In the genomic region with DNA sequence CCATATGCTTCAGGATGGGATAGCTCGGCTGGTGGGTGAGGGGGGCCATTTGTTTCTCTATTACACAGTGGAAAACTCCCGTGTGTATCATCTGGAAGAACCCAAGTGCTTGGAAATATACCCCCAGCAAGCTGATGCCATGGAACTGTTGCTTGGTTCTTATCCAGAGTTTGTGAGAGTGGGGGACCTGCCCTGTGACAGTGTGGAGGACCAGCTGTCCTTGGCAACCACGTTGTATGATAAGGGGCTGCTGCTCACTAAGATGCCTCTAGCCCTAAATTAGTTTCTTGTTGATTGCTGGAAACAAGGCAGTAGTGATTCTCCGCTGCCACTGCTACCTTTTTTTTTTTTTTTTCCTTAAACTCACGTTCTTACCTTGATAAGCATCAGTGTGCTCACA, we compare ENCODE assay signal across 9 cellular contexts. TPM values are rescaled to one million over a fixed set of nuclear protein-coding genes. Genes with fewer than 3 reads are reported as not detected.
DNase-seq lines count a peak whose midpoint lies in the region; ATAC-seq and TF ChIP-seq lines count a peak whose summit lies in the region.
"Had no signal": no experiment of that assay in that cellular context is flagged by ENCODE, and none has a peak within 500 bp of the region (broad histone marks: within the 10 kb centered on the region; RNA-seq: fewer than 3 reads in every experiment).

No MANE protein-coding gene starts in this region.

- TF ChIP-seq RAD21 in SK-N-SH (IDR thresholded peaks at IDR 0.05; ENCODE audit: low read length): no peak

- H3K79me2 ChIP-seq in SK-N-SH (ENCODE audit: insufficient read depth): peaks cover 45% of the 10 kb centered on the region

- peaks cover 25% of the 10 kb centered on the region for H4K20me1 ChIP-seq in SK-N-SH (ENCODE audit: insufficient read depth)

- DNase-seq in SK-N-SH: no peak
- no peak for DNase-seq in MG63
- peak; percentile 42 for DNase-seq in posterior vena cava (ENCODE audit: low spot score)
- DNase-seq in NCI-H2196 (lab: John Stamatoyannopoulos, UW; ENCODE audit: unreplicated experiment): no peak
- DNase-seq in T-helper 9 cell: no peak
- DNase-seq: GOT3 had no signal

- POLR2A ChIA-PET in SK-N-SH (lab: Yijun Ruan, JAX): no interaction called here

- H3K9ac ChIP-seq in SK-N-SH: no peak overlapping the region

- H3K9me2 ChIP-seq in SK-N-SH: no peaks in the 10 kb centered on the region

- H3K9me3 ChIP-seq in SK-N-SH (no peaks in the 10 kb centered on the region), MG63 (no peaks in the 10 kb centered on the region), ectodermal cell (ENCODE audit: control insufficient read depth, low read length) (peaks cover 2% of the 10 kb centered on the region)

- TF ChIP-seq EP300 in SK-N-SH (IDR thresholded peaks at IDR 0.05; ENCODE audit: borderline replicate concordance in 1 of 2, low read depth in 1 of 2, low read length in 1 of 2): no peak

- H3K27me3 ChIP-seq in SK-N-SH (ENCODE audit: insufficient read depth): no peaks in the 10 kb centered on the region
- H3K27me3 ChIP-seq in MG63: no peaks in the 10 kb centered on the region
- H3K27me3 ChIP-seq in ectodermal cell (ENCODE audit: control insufficient read depth, insufficient read depth, low read length, poor library complexity, severe bottlenecking): no peaks in the 10 kb centered on the region

- H3K27ac ChIP-seq in SK-N-SH (ENCODE audit: low read depth in 2 of 2, low read length in 1 of 2): no peak overlapping the region
- H3K27ac ChIP-seq in ectodermal cell (ENCODE audit: insufficient read depth, low read depth, low read length, poor library complexity, severe bottlenecking): no peak overlapping the region

- CTCF ChIA-PET in SK-N-SH (lab: Yijun Ruan, JAX): interaction anchor here (0.7 to 1.6 kb wide), 2 partner anchors 16 to 197 kb away, joined by 3 to 5 read pairs; no protein-coding TSS in a partner anchor

- peaks cover 4 to 16% of the 10 kb centered on the region in 2 experiments; a peak in 2 of 4 replicates for H3K4me1 ChIP-seq in SK-N-SH (ENCODE audit: control insufficient read depth in 1 of 2, insufficient read depth in 2 of 2, low read depth in 1 of 2, low read length in 1 of 2)
- peaks cover 10% of the 10 kb centered on the region for H3K4me1 ChIP-seq in ectodermal cell (ENCODE audit: control insufficient read depth, insufficient read depth, low read length)

- H2AFZ ChIP-seq in SK-N-SH (ENCODE audit: low read depth): no peak overlapping the region

- H3K4me2 ChIP-seq in SK-N-SH: peak overlapping the region; percentile 90

- H3K4me3 ChIP-seq in SK-N-SH (ENCODE audit: low read depth in 2 of 2, low read length in 1 of 2) (peak overlapping the region; percentile 64 to 69; a peak in 2 of 4 replicates), MG63 (peak overlapping the region; percentile 57), ectodermal cell (ENCODE audit: insufficient read depth, low read depth, low read length) (peak overlapping the region; percentile 71)

- H3K36me3 ChIP-seq in SK-N-SH (replicated peaks in 1 of 2; ENCODE audit: control insufficient read depth in 1 of 2, insufficient read depth in 2 of 2, low read length in 1 of 2): peaks cover 3 to 29% of the 10 kb centered on the region in 2 experiments
- H3K36me3 ChIP-seq in MG63: peaks cover 2% of the 10 kb centered on the region
- H3K36me3 ChIP-seq in ectodermal cell (ENCODE audit: control insufficient read depth, insufficient read depth, low read length): no peaks in the 10 kb centered on the region

- H3F3A ChIP-seq in SK-N-SH (replicated peaks; ENCODE audit: insufficient read depth): peaks cover 9% of the 10 kb centered on the region

- TF ChIP-seq CTCF in SK-N-SH (IDR thresholded peaks at IDR 0.05): no peak

- WGBS in SK-N-SH (ENCODE audit: low lambda C conversion rate): 79% methylated on average over 4 of the region's 5 CpGs
- 81 to 85% methylated on average over 4 to 5 of the region's 5 CpGs for WGBS in ectodermal cell, 2 experiments

- no peak for ATAC-seq in SK-N-SH treated with all-trans-retinoic acid at 6 μM for 48 hours
- ATAC-seq in HG02852 (IDR thresholded peaks at IDR 0.05; ENCODE audit: unreplicated experiment): no peak

- intact Hi-C loops in posterior vena cava (cut with DNase I): no loop called here

TF ChIP-seq in SK-N-SH, 30 proteins besides CTCF, POLR2A, EP300 and RAD21 (continues in another document):
- TF ChIP-seq NFIC (IDR thresholded peaks at IDR 0.05; ENCODE audit: borderline replicate concordance) (no peak), ELF1 (IDR thresholded peaks at IDR 0.05) (no peak), YY1 (IDR thresholded peaks at IDR 0.05; ENCODE audit: low read depth) (no peak), POLR2AphosphoS5 (IDR thresholded peaks at IDR 0.05; ENCODE audit: low read depth, low read length) (no peak), MEF2A (IDR thresholded peaks at IDR 0.05; ENCODE audit: borderline replicate concordance, low read depth) (no peak), GATA2 (CRISPR knock-in tag; IDR thresholded peaks at IDR 0.05) (no peak), USF2 (IDR thresholded peaks at IDR 0.05; ENCODE audit: borderline replicate concordance, low read depth, low read length) (no peak), NRF1 (IDR thresholded peaks at IDR 0.05; ENCODE audit: low read depth, low read length) (no peak)

TF ChIP-seq in SK-N-SH treated with all-trans-retinoic acid at 6 μM for 48 hours, 23 proteins besides CTCF, POLR2A, EP300 and RAD21 (continues in another document):
- TF ChIP-seq POU6F1 (CRISPR knock-in tag; IDR thresholded peaks at IDR 0.05; ENCODE audit: borderline replicate concordance, low read depth) (no peak), ARNTL (CRISPR knock-in tag; IDR thresholded peaks at IDR 0.05; ENCODE audit: borderline replicate concordance, low read depth) (no peak), ZFP3 (CRISPR knock-in tag; IDR thresholded peaks at IDR 0.05) (no peak), CSRNP3 (CRISPR knock-in tag; IDR thresholded peaks at IDR 0.05) (no peak)
- TF ChIP-seq, protein P1, sequence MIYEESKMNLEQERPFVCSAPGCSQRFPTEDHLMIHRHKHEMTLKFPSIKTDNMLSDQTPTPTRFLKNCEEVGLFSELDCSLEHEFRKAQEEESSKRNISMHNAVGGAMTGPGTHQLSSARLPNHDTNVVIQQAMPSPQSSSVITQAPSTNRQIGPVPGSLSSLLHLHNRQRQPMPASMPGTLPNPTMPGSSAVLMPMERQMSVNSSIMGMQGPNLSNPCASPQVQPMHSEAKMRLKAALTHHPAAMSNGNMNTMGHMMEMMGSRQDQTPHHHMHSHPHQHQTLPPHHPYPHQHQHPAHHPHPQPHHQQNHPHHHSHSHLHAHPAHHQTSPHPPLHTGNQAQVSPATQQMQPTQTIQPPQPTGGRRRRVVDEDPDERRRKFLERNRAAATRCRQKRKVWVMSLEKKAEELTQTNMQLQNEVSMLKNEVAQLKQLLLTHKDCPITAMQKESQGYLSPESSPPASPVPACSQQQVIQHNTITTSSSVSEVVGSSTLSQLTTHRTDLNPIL (CRISPR knock-in tag; IDR thresholded peaks at IDR 0.05; ENCODE audit: low read depth): no peak

RNA-seq across cellular contexts. Expression of gene RIOX1, which starts 1.9 kb away (rescaled TPM):
- polyA plus RNA-seq in SK-N-SH (2012; rRNA removed): 10.2 and 11.2 TPM in 2 replicates
- 6.2 and 9.4 TPM in 2 replicates for polyA plus RNA-seq in SK-N-SH (2012; cell fraction: cytosol; rRNA removed)
- polyA plus RNA-seq in SK-N-SH (2012; cell fraction: nucleus; rRNA removed): 7.0 and 7.6 TPM in 2 replicates
- 14.2 and 23.6 TPM in 2 replicates for total RNA-seq in MG63 (2014; rRNA removed; shearing (Covaris generic); ENCODE audit: low replicate concordance)
- polyA plus RNA-seq in ectodermal cell (2013, experiment 1 of 4): 18.7 TPM
- 18.3 TPM for polyA plus RNA-seq in ectodermal cell (2013, experiment 2 of 4)
- polyA plus RNA-seq in ectodermal cell (2013, experiment 3 of 4): 17.0 TPM
- polyA plus RNA-seq in ectodermal cell (2013, experiment 4 of 4): 17.6 TPM
- total RNA-seq in posterior vena cava: 1 to 10 TPM; 9.2 to 9.3 TPM

RNA-seq across cellular contexts. Expression of gene NUMB, which starts 34.3 kb away (rescaled TPM):
- 58.4 and 70.8 TPM in 2 replicates for polyA plus RNA-seq in SK-N-SH (2012; rRNA removed)
- polyA plus RNA-seq in SK-N-SH (2012; cell fraction: cytosol; rRNA removed): 45.8 and 48.6 TPM in 2 replicates
- 114 and 116 TPM in 2 replicates for polyA plus RNA-seq in SK-N-SH (2012; cell fraction: nucleus; rRNA removed)
- 12.2 and 21.5 TPM in 2 replicates for total RNA-seq in MG63 (2014; rRNA removed; shearing (Covaris generic); ENCODE audit: low replicate concordance)
- 55.1 TPM for polyA plus RNA-seq in ectodermal cell (2013, experiment 1 of 4)
- 48.1 TPM for polyA plus RNA-seq in ectodermal cell (2013, experiment 2 of 4)
- 37.0 TPM for polyA plus RNA-seq in ectodermal cell (2013, experiment 3 of 4)
- 46.4 TPM for polyA plus RNA-seq in ectodermal cell (2013, experiment 4 of 4)
- total RNA-seq in posterior vena cava: 10 to 100 TPM; 68.7 to 76.5 TPM

RNA-seq across cellular contexts. Expression of gene ACOT1, which starts 44.3 kb away (rescaled TPM):
- polyA plus RNA-seq in SK-N-SH (2012; rRNA removed): 4.2 and 5.4 TPM in 2 replicates
- 3.5 and 4.8 TPM in 2 replicates for polyA plus RNA-seq in SK-N-SH (2012; cell fraction: cytosol; rRNA removed)
- 3.8 and 6.6 TPM in 2 replicates for polyA plus RNA-seq in SK-N-SH (2012; cell fraction: nucleus; rRNA removed)
- total RNA-seq in MG63 (2014; rRNA removed; shearing (Covaris generic); ENCODE audit: low replicate concordance): 0.16 TPM in 1 of 2 replicates, not detected in the other
- 1.2 TPM for polyA plus RNA-seq in ectodermal cell (2013, experiment 1 of 4)
- 0.73 TPM for polyA plus RNA-seq in ectodermal cell (2013, experiment 2 of 4)
- polyA plus RNA-seq in ectodermal cell (2013, experiment 3 of 4): 1.2 TPM
- polyA plus RNA-seq in ectodermal cell (2013, experiment 4 of 4): 1.3 TPM
- total RNA-seq in posterior vena cava: 10 to 100 TPM in 1 of 2 donors, 1 to 10 TPM in 1; 8.5 to 18.4 TPM
